In genomic region chr7:84362360-84362759, GRCh38 we compare ENCODE assay signal across 27 cellular contexts.
"Had no signal": no experiment of that assay in that cellular context is flagged by ENCODE, and none has a peak within 500 bp of the region (broad histone marks: within the 10 kb centered on the region; RNA-seq: fewer than 3 reads in every experiment).

No MANE protein-coding gene starts in this region.

- H2AFZ ChIP-seq: parathyroid adenoma had no signal

- H3K79me2 ChIP-seq: parathyroid adenoma had no signal

- H3K9me3 ChIP-seq: ovary, psoas muscle, right lobe of liver, sigmoid colon, suprapubic skin, testis, tibial artery, transverse colon, upper lobe of right lung, uterus had no signal

- H3K36me3 ChIP-seq: neural progenitor cell, ovary, right lobe of liver, sigmoid colon, suprapubic skin, tibial artery, transverse colon, upper lobe of right lung, uterus had no signal

- H3K9ac ChIP-seq: neural progenitor cell, parathyroid adenoma had no signal

- H3K27ac ChIP-seq: neural progenitor cell, ovary, parathyroid adenoma, psoas muscle, right lobe of liver, sigmoid colon, suprapubic skin, testis, tibial artery, transverse colon, upper lobe of right lung, uterus had no signal

- H3K4me1 ChIP-seq: parathyroid adenoma, psoas muscle, right lobe of liver, suprapubic skin, testis, tibial artery, upper lobe of right lung, uterus had no signal

- ATAC-seq: naive thymus-derived CD4-positive, alpha-beta T cell; natural killer cell; psoas muscle; right cardiac atrium; right lobe of liver; stimulated activated memory B cell treated with anti-CD40 and anti-IgM and Interleukin-4, amounts not matched to agents 10 μg/mL and 1 μg/mL and 100 μg/mL, for 72 hours; stimulated activated naive CD8-positive, alpha-beta T cell treated with anti-CD3 and anti-CD28 coated beads, Interleukin-15, amount 100 ng/mL, for 72 hours; stimulated activated naive CD8-positive, alpha-beta T cell treated with anti-CD3 and anti-CD28 coated beads, Interleukin-15, Interleukin-2, amounts not matched to agents 100 U/mL and 50 U/mL, for 24 hours; upper lobe of right lung had no signal

- DNase-seq: naive thymus-derived CD4-positive, alpha-beta T cell; natural killer cell; occipital lobe; ovary; posterior cingulate gyrus; psoas muscle; right cardiac atrium; right lobe of liver; sigmoid colon; stimulated activated CD4-positive, alpha-beta T cell treated with anti-CD3 and anti-CD28 coated beads, Interleukin-15, amount 100 ng/mL, for 24 hours; stimulated activated CD4-positive, alpha-beta T cell treated with anti-CD3 and anti-CD28 coated beads, Interleukin-2, amount 100 ng/mL, for 24 hours; stimulated activated CD4-positive, alpha-beta T cell treated with anti-CD3 and anti-CD28 coated beads, Interleukin-2, amount 100 ng/mL, for 48 hours; stimulated activated CD4-positive, alpha-beta T cell treated with anti-CD3 and anti-CD28 coated beads, Interleukin-4, amount 100 ng/mL, for 4 hours; stimulated activated CD8-positive, alpha-beta memory T cell treated with anti-CD3 and anti-CD28 coated beads, Interleukin-4, amount 100 ng/mL, for 48 hours; stimulated activated naive CD4-positive, alpha-beta T cell; stimulated activated naive CD8-positive, alpha-beta T cell treated with anti-CD3 and anti-CD28 coated beads, Interleukin-15, amount 100 ng/mL, for 72 hours; stimulated activated naive CD8-positive, alpha-beta T cell treated with anti-CD3 and anti-CD28 coated beads, Interleukin-15, Interleukin-2, amounts not matched to agents 100 U/mL and 50 U/mL, for 24 hours; substantia nigra; testis; tibial artery; transverse colon; upper lobe of right lung; uterus had no signal

- H3K4me3 ChIP-seq: neural progenitor cell, ovary, psoas muscle, right lobe of liver, sigmoid colon, suprapubic skin, testis, tibial artery, transverse colon, upper lobe of right lung, uterus had no signal

- H3K4me2 ChIP-seq: neural progenitor cell had no signal

- H3K27me3 ChIP-seq: neural progenitor cell, ovary, right lobe of liver, sigmoid colon, suprapubic skin, testis, tibial artery, transverse colon, upper lobe of right lung, uterus had no signal
